11 cellular contexts compared by ENCODE assay signal in the genomic region with DNA sequence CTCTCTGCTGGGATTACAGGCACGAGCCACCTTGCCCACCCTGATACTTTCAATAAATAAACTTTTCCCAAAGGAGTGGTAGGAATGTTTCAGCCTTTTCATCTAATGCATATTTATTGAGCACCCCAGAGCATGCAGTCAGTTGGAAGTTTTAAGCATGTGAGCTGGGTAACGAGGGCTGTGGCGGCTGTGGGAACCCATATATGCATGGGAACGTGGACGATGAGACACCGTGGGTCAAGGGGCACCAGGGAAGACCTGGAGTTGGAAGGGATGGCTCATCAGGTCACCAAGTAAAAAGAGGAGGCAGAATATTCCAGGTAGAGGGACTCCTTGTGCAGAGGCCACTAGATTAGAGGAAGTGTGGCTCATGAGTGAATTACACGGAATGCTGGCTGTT.
"Had no signal": no experiment of that assay in that cellular context is flagged by ENCODE, and none has a peak within 500 bp of the region (broad histone marks: within the 10 kb centered on the region; RNA-seq: fewer than 3 reads in every experiment).

No MANE protein-coding gene starts in this region.

- H3K4me3 ChIP-seq: right atrium auricular region had no signal

- H3K36me3 ChIP-seq: esophagus squamous epithelium, left ventricle myocardium inferior, right atrium auricular region, suprapubic skin, upper lobe of left lung had no signal

- H3K27me3 Mint-ChIP-seq: activated naive CD8-positive, alpha-beta T cell had no signal

- H3K27me3 ChIP-seq: esophagus squamous epithelium, right atrium auricular region, suprapubic skin, upper lobe of left lung had no signal

- DNase-seq: activated CD8-positive, alpha-beta T cell treated with anti-CD3 and anti-CD28 coated beads for 36 hours; cortex of kidney; mesendoderm; upper lobe of left lung had no signal

- H3K27ac ChIP-seq: suprapubic skin had no signal

- H3K9me3 Mint-ChIP-seq: activated T-cell treated with anti-CD3 and anti-CD28 coated beads, Interleukin-2, amount 50 U/mL, for 4 hours had no signal

- H3K9me3 ChIP-seq: esophagus squamous epithelium, left ventricle myocardium inferior, right atrium auricular region, suprapubic skin, upper lobe of left lung had no signal

- H3K27ac Mint-ChIP-seq: progenitor cell of endocrine pancreas had no signal
